In the genomic region with DNA sequence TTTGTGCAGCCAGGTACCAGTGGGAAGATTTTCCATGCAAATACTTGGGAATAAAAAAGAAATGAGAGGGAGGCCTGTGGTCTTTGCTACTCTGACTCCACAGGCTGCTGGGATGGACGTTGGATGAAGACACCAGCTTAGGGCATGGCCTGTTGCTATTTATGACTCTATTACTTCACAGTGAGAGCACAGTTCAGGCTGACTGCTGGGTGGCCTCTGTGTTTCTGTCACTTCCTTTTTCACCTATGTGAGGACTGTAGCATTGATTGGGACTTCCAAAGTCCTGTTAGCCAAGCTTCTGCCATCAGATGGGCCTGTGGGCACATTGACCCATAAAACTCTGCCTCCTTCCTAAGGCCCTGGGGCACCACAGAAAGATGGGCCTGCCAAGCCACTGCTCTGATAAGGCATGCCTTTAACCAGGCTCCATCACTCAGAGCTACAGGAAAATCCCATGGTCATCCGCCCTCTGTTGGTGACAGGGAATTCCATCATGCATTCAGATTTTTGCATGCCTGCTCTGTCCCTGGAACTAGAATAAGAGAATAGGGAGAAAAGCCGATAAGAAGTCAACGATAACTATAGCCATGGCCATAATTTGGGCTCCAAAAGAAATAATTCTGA, we compare ENCODE assay signal across 8 cellular contexts.
DNase-seq lines count a peak whose midpoint lies in the region; ATAC-seq, FAIRE-seq and TF ChIP-seq lines count a peak whose summit lies in the region.

No MANE protein-coding gene starts in this region.

- no peak overlapping the region for H3K9ac ChIP-seq in OCI-LY3 (ENCODE audit: low read length)

- H3K36me3 Mint-ChIP-seq in type B pancreatic cell, result peaks cover 27% of the 10 kb centered on the region

- no peak overlapping the region for H3K4me3 ChIP-seq in GM12865 (ENCODE audit: low read depth, low read length)
- no peak overlapping the region for H3K4me3 ChIP-seq in OCI-LY3 (ENCODE audit: low read length)

- H2AFZ ChIP-seq in OCI-LY3 (ENCODE audit: low read depth, low read length), result no peak overlapping the region

- no peak overlapping the region for H3K4me3 Mint-ChIP-seq in type B pancreatic cell

- ATAC-seq in foreskin keratinocyte, result peak; percentile 56

- H3K4me2 ChIP-seq in OCI-LY3 (ENCODE audit: low read length), result no peak overlapping the region

- TF ChIP-seq CTCF in GM12865 (IDR thresholded peaks at IDR 0.05; ENCODE audit: insufficient read depth, low read depth, low read length, missing control alignments) (peak; percentile 31), OCI-LY3 (IDR thresholded peaks at IDR 0.05; ENCODE audit: low read depth, low read length) (peak; percentile 31), foreskin keratinocyte (conservative IDR thresholded peaks at IDR 0.05) (peak; percentile 55), type B pancreatic cell (conservative IDR thresholded peaks at IDR 0.05) (peak; percentile 73)

- H3K9me3 ChIP-seq in OCI-LY3 (ENCODE audit: insufficient read depth, low read length), result no peaks in the 10 kb centered on the region

- no peak for DNase-seq in GM12865 (ENCODE audit: low read depth)
- DNase-seq in foreskin keratinocyte, result no peak
- no peak for DNase-seq in type B pancreatic cell (ENCODE audit: extremely low spot score, unreplicated experiment)
- no peak for DNase-seq in activated CD4-positive, CD25-positive, alpha-beta regulatory T cell (lab: John Stamatoyannopoulos, UW)
- no peak for DNase-seq in NK-92 (lab: John Stamatoyannopoulos, UW; ENCODE audit: unreplicated experiment)
- DNase-seq in SHP77 treated with DMSO at 0.1 percent for 48 hours (lab: John Stamatoyannopoulos, UW), result no peak

- peak; percentile 14 for FAIRE-seq in A204.1 (lab: Jason Lieb, UNC)

- no peaks in the 10 kb centered on the region for H3K27me3 Mint-ChIP-seq in type B pancreatic cell

- H3K27ac ChIP-seq in OCI-LY3 (ENCODE audit: low read length) (no peak overlapping the region), foreskin keratinocyte (no peak overlapping the region)

- no peak overlapping the region for H3K27ac Mint-ChIP-seq in type B pancreatic cell

- no peaks in the 10 kb centered on the region for H3K79me2 ChIP-seq in OCI-LY3 (ENCODE audit: low read length)

- peaks cover 26% of the 10 kb centered on the region for H3K4me1 Mint-ChIP-seq in type B pancreatic cell (ENCODE audit: unreplicated experiment)

- H3K27me3 ChIP-seq in OCI-LY3 (ENCODE audit: low read depth, low read length) (no peaks in the 10 kb centered on the region), foreskin keratinocyte (peaks cover 29% of the 10 kb centered on the region)

- no peaks in the 10 kb centered on the region for H3K9me3 Mint-ChIP-seq in type B pancreatic cell

- peaks cover 5% of the 10 kb centered on the region for H3K36me3 ChIP-seq in OCI-LY3 (replicated peaks; ENCODE audit: low read depth, low read length)

- H3K4me1 ChIP-seq in OCI-LY3 (ENCODE audit: low read length) (peaks cover 2% of the 10 kb centered on the region; the same call in 1 of the 2 replicates), foreskin keratinocyte (no peaks in the 10 kb centered on the region)

- 0 out of 2 replicates have a peak, but pooled peaks cover 2% of the 10 kb centered on the region for H4K20me1 ChIP-seq in OCI-LY3 (ENCODE audit: insufficient read depth, low read length)
